18 cellular contexts compared by ENCODE assay signal in genomic region chr20:57865266-57865665, GRCh38.
DNase-seq lines count a peak whose midpoint lies in the region; ATAC-seq, FAIRE-seq and TF ChIP-seq lines count a peak whose summit lies in the region.
"Had no signal": no experiment of that assay in that cellular context is flagged by ENCODE, and none has a peak within 500 bp of the region (broad histone marks: within the 10 kb centered on the region; RNA-seq: fewer than 3 reads in every experiment).

No MANE protein-coding gene starts in this region.

- no peak overlapping the region for H3K18ac ChIP-seq in IMR-90 (ENCODE audit: low read depth, low read length)

- H3K4me3 ChIP-seq in HepG2 (replicated peaks in 1 of 3; ENCODE audit: insufficient read depth in 1 of 3, low read depth in 2 of 3, low read length in 3 of 3) (no peak overlapping the region), right lobe of liver (no peak overlapping the region), IMR-90 (ENCODE audit: insufficient read depth, low read depth, low read length) (no peak overlapping the region), A673 (ENCODE audit: low read depth, low read length, poor library complexity, severe bottlenecking) (no peak overlapping the region)
- H3K4me3 ChIP-seq: BLaER1, GM23248, HAP-1 had no signal

- H3K27me3 ChIP-seq in HepG2 (ENCODE audit: control insufficient read depth in 1 of 2, insufficient read depth in 2 of 2, low read length in 2 of 2) (peaks cover 2 to 30% of the 10 kb centered on the region in 2 experiments; a peak in 3 of 5 replicates), right lobe of liver (no peaks in the 10 kb centered on the region), IMR-90 (ENCODE audit: control insufficient read depth, insufficient read depth, low read length) (peaks cover 3% of the 10 kb centered on the region; the same call in 1 of the 2 replicates), A673 (replicated peaks; ENCODE audit: insufficient read depth, low read depth, low read length, poor library complexity) (peaks cover 43% of the 10 kb centered on the region)
- H3K27me3 ChIP-seq: BLaER1 had no signal

- no peak for FAIRE-seq in HepG2 (lab: Jason Lieb, UNC)
- FAIRE-seq: A204.1, D721Med, G401.6, GM12891, GM19239 had no signal

- BruUV-seq in HepG2 (replicated peaks; lab: Mats Ljungman, UMichigan), result no TSS peak
- BruUV-seq in IMR-90 (replicated peaks; lab: Mats Ljungman, UMichigan), result no TSS peak
- no TSS peak for BruUV-seq in A673 (replicated peaks; lab: Mats Ljungman, UMichigan)

- H3K27ac Mint-ChIP-seq in central memory CD8-positive, alpha-beta T cell (ENCODE audit: low read depth), result peak overlapping the region; percentile 52
- H3K27ac Mint-ChIP-seq: CD14-positive monocyte had no signal

- ATAC-seq in HepG2 (no peak), right lobe of liver (no peak), IMR-90 (ENCODE audit: low read depth) (no peak)
- no peak for ATAC-seq in central memory CD8-positive, alpha-beta T cell (replicated peaks; ENCODE audit: extremely low read depth, poor library complexity, severe bottlenecking)

- peak overlapping the region; percentile 40 for H3K4me3 Mint-ChIP-seq in central memory CD8-positive, alpha-beta T cell

- H2AK5ac ChIP-seq in IMR-90 (ENCODE audit: low read depth, low read length), result no peak overlapping the region

- no peak overlapping the region for H2BK5ac ChIP-seq in IMR-90 (ENCODE audit: low read depth, low read length, poor library complexity, severe bottlenecking)

- POLR2A ChIA-PET in HepG2 (lab: Yijun Ruan, JAX) (no interaction called here), IMR-90 (lab: Charles Lee; ENCODE audit: unreplicated experiment) (no interaction called here), A673 (lab: Charles Lee; ENCODE audit: low non-redundant PET) (no interaction called here)

- no peaks in the 10 kb centered on the region for H3K36me3 Mint-ChIP-seq in central memory CD8-positive, alpha-beta T cell (ENCODE audit: insufficient read depth)
- H3K36me3 Mint-ChIP-seq: CD14-positive monocyte had no signal

- H4K5ac ChIP-seq in IMR-90 (ENCODE audit: low read depth, low read length), result no peak overlapping the region

- in situ Hi-C loops in HepG2 (cut with HindIII; ENCODE audit: extremely low pct_ligation_motif_present, low pct_unique_long_range_greater_than_20kb), result no loop called here
- in situ Hi-C loops in IMR-90 (cut with MboI; ENCODE audit: low sequenced_read_pairs), result no loop called here

- H3K36me3 ChIP-seq in HepG2 (replicated peaks in 1 of 2; ENCODE audit: control insufficient read depth in 1 of 2, insufficient read depth in 2 of 2, low read length in 2 of 2) (no peaks in the 10 kb centered on the region), right lobe of liver (no peaks in the 10 kb centered on the region), IMR-90 (ENCODE audit: control insufficient read depth, insufficient read depth, low read length) (no peaks in the 10 kb centered on the region), A673 (ENCODE audit: insufficient read depth, low read length, poor library complexity, severe bottlenecking) (no peaks in the 10 kb centered on the region)
- H3K36me3 ChIP-seq: BLaER1, HAP-1 had no signal

- peaks cover 71% of the 10 kb centered on the region for H3K27me3 Mint-ChIP-seq in central memory CD8-positive, alpha-beta T cell

- peaks cover 17% of the 10 kb centered on the region for H3K4me1 Mint-ChIP-seq in central memory CD8-positive, alpha-beta T cell
- H3K4me1 Mint-ChIP-seq: CD14-positive monocyte had no signal

- H3K79me1 ChIP-seq in IMR-90 (ENCODE audit: low read depth in 1 of 2, low read length in 2 of 2), result no peaks in the 10 kb centered on the region

- H3K9ac ChIP-seq in HepG2 (ENCODE audit: insufficient read depth, low read depth, low read length) (no peak overlapping the region), IMR-90 (ENCODE audit: low read depth, low read length) (no peak overlapping the region)
- H3K9ac ChIP-seq: BLaER1, GM23248 had no signal

- TF ChIP-seq CTCF in HepG2 (CRISPR knock-in tag; IDR thresholded peaks at IDR 0.05) (no peak), right lobe of liver (IDR thresholded peaks at IDR 0.05) (no peak), IMR-90 (conservative IDR thresholded peaks at IDR 0.05; ENCODE audit: low read depth, low read length) (no peak), A673 (conservative IDR thresholded peaks at IDR 0.05; ENCODE audit: low read depth, low read length) (no peak)

- H3K27ac ChIP-seq in HepG2 (ENCODE audit: extremely low read length, insufficient read depth, low read length), result no peak overlapping the region
- H3K27ac ChIP-seq in right lobe of liver, result no peak overlapping the region
- no peak overlapping the region for H3K27ac ChIP-seq in IMR-90 (ENCODE audit: insufficient read depth, low read length)
- no peak overlapping the region for H3K27ac ChIP-seq in A673 (ENCODE audit: low read depth, low read length, poor library complexity, severe bottlenecking)
- H3K27ac ChIP-seq: BLaER1, GM23248 had no signal

- H3K23ac ChIP-seq in IMR-90 (ENCODE audit: low read depth, low read length), result no peak overlapping the region

- intact Hi-C loops in HepG2 (cut with micrococcal nuclease; ENCODE audit: unreplicated experiment), result no loop called here
- intact Hi-C loops in right lobe of liver (cut with DNase I), result no loop called here
- intact Hi-C loops in IMR-90 (cut with micrococcal nuclease), result no loop called here
- intact Hi-C loops in A673 (cut with micrococcal nuclease; ENCODE audit: unreplicated experiment), result no loop called here

- H4K20me1 ChIP-seq in HepG2 (ENCODE audit: insufficient read depth, low read length) (no peaks in the 10 kb centered on the region), IMR-90 (ENCODE audit: insufficient read depth, low read length) (no peaks in the 10 kb centered on the region)
- H4K20me1 ChIP-seq: BLaER1 had no signal

- H3K56ac ChIP-seq in IMR-90 (ENCODE audit: extremely low read depth, insufficient read depth, low read length), result no peak overlapping the region

- H3K79me2 ChIP-seq in HepG2 (ENCODE audit: insufficient read depth, low read length), result no peaks in the 10 kb centered on the region

- no peak overlapping the region for H2AFZ ChIP-seq in HepG2 (ENCODE audit: low read length)
- H2AFZ ChIP-seq in IMR-90 (replicated peaks; ENCODE audit: low read length, poor library complexity), result no peak overlapping the region
- H2AFZ ChIP-seq: GM23248 had no signal

- TF ChIP-seq RAD21 in HepG2 (CRISPR knock-in tag; IDR thresholded peaks at IDR 0.05), result no peak
- TF ChIP-seq RAD21 in IMR-90 (IDR thresholded peaks at IDR 0.05; ENCODE audit: low read length), result no peak

- no peak overlapping the region for H3K4me2 ChIP-seq in HepG2 (ENCODE audit: low read depth, low read length)
- no peak overlapping the region for H3K4me2 ChIP-seq in IMR-90 (ENCODE audit: low read depth, low read length)
- H3K4me2 ChIP-seq: BLaER1 had no signal

- TF ChIP-seq EP300 in HepG2 (IDR thresholded peaks at IDR 0.05; ENCODE audit: low read depth in 2 of 2, low read length in 2 of 2), result no peak
- no peak for TF ChIP-seq EP300 in HepG2 (CRISPR knock-in tag; IDR thresholded peaks at IDR 0.05; ENCODE audit: borderline replicate concordance)

- 3% methylated on average over 2 of the region's 2 CpGs for WGBS in HepG2 (ENCODE audit: low lambda C conversion rate)
- WGBS in right lobe of liver (ENCODE audit: insufficient coverage, low coverage, low lambda C conversion rate, missing lambda C conversion rate), result 35% methylated on average over 2 of the region's 2 CpGs
- no CpG with 5 or more reads among the region's 2 CpGs for WGBS in IMR-90 (ENCODE audit: extremely low coverage in 2 of 2, insufficient read length in 1 of 2), 2 experiments

- H2AK9ac ChIP-seq in IMR-90 (replicated peaks; ENCODE audit: low read depth, low read length, poor library complexity), result no peak overlapping the region

- no peaks in the 10 kb centered on the region for H3K9me1 ChIP-seq in IMR-90 (ENCODE audit: insufficient read depth, low read length)

- H3K14ac ChIP-seq in IMR-90 (replicated peaks; ENCODE audit: low read depth, low read length), result no peak overlapping the region

- H2BK20ac ChIP-seq in IMR-90 (ENCODE audit: low read depth, low read length), result no peak overlapping the region

- CTCF ChIA-PET in HepG2 (lab: Yijun Ruan, JAX; ENCODE audit: low intra/inter-chr PET ratio, low total read pairs), result no interaction called here
- CTCF ChIA-PET in IMR-90 (lab: Yijun Ruan, JAX), result no interaction called here
- CTCF ChIA-PET in A673 (lab: Charles Lee), result no interaction called here

- H3K4ac ChIP-seq in IMR-90 (ENCODE audit: low read depth, low read length), result no peak overlapping the region

- H2BK120ac ChIP-seq in IMR-90 (ENCODE audit: low read depth, low read length), result no peak overlapping the region

- H3K4me1 ChIP-seq in HepG2 (ENCODE audit: insufficient read depth, low read length) (no peaks in the 10 kb centered on the region), right lobe of liver (no peaks in the 10 kb centered on the region), IMR-90 (ENCODE audit: control insufficient read depth, insufficient read depth, low read length) (no peaks in the 10 kb centered on the region), A673 (ENCODE audit: insufficient read depth, low read length, poor library complexity, severe bottlenecking) (no peaks in the 10 kb centered on the region)
- H3K4me1 ChIP-seq: Caco-2, HAP-1 had no signal

- DNase-seq in HepG2 (ENCODE audit: low spot score) (no peak), right lobe of liver (no peak), IMR-90 (no peak), A673 (ENCODE audit: low spot score) (no peak), HuH-7 (ENCODE audit: low spot score) (no peak), NCI-H446 treated with DMSO at 0.1 percent for 48 hours (lab: John Stamatoyannopoulos, UW) (no peak)
- DNase-seq in central memory CD8-positive, alpha-beta T cell (ENCODE audit: low spot score in 2 of 2), result no peak
- DNase-seq: Caco-2, GM23248, KBM-7 had no signal

- no peak overlapping the region for H4K8ac ChIP-seq in IMR-90 (ENCODE audit: low read depth in 2 of 2, low read length in 2 of 2)

- dilution Hi-C loops in IMR-90 (cut with HindIII; ENCODE audit: low sequenced_read_pairs, unreplicated experiment), result no loop called here

- H3K9me3 ChIP-seq in HepG2 (ENCODE audit: low read length) (no peaks in the 10 kb centered on the region), right lobe of liver (no peaks in the 10 kb centered on the region), IMR-90 (ENCODE audit: control insufficient read depth, insufficient read depth, low read length) (no peaks in the 10 kb centered on the region), A673 (ENCODE audit: low read depth, low read length, poor library complexity, severe bottlenecking) (no peaks in the 10 kb centered on the region)
- H3K9me3 ChIP-seq: BLaER1, Caco-2, HAP-1 had no signal

- H2BK15ac ChIP-seq in IMR-90 (ENCODE audit: low read depth, low read length), result no peak overlapping the region

- H3K9me3 Mint-ChIP-seq in central memory CD8-positive, alpha-beta T cell, result no peaks in the 10 kb centered on the region

- no peak for TF ChIP-seq POLR2A in HepG2 (IDR thresholded peaks at IDR 0.05; ENCODE audit: insufficient read depth in 1 of 2, low read depth in 2 of 2, low read length in 2 of 2)
- no peak for TF ChIP-seq POLR2A in right lobe of liver (IDR thresholded peaks at IDR 0.05)
- no peak for TF ChIP-seq POLR2A in IMR-90 (IDR thresholded peaks at IDR 0.05; ENCODE audit: low read depth, low read length)

- no peak overlapping the region for H4K91ac ChIP-seq in IMR-90 (ENCODE audit: insufficient read depth, low read depth, low read length)

TF ChIP-seq in IMR-90, 13 proteins besides CTCF, POLR2A, EP300 and RAD21 (continues in another document):
- TF ChIP-seq CEBPB (IDR thresholded peaks at IDR 0.05; ENCODE audit: low read depth, low read length), result no peak
